Comparison of ENCODE assay signal across 1 cellular context in the genomic region with DNA sequence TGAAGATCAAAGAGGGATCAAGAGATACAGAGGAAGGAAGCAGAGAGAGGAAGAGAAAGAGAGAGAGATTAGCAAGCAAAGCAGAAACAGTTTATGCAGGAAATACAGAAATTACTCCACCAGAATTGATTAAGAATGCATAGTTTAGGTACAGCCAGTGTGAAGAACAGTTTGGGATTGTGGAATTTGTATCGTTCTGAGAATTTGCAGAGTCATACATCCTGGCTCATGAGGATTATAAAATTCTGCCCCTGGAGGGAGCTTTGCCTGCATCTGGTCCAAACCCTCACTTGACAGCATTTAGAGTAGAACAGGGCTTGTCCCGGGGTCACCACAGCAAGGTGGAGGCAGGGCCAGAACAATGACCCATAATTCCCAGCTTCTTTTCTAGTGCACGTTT.
TF ChIP-seq lines count a peak whose summit lies in the region.

No MANE protein-coding gene starts in this region.

TF ChIP-seq in HCT116, 20 proteins besides CTCF, POLR2A, EP300 and RAD21 (continued from another document):
- TF ChIP-seq JUND (IDR thresholded peaks at IDR 0.05) (no peak), SRF (IDR thresholded peaks at IDR 0.05; ENCODE audit: low read depth) (no peak)
- TF ChIP-seq, protein P1, sequence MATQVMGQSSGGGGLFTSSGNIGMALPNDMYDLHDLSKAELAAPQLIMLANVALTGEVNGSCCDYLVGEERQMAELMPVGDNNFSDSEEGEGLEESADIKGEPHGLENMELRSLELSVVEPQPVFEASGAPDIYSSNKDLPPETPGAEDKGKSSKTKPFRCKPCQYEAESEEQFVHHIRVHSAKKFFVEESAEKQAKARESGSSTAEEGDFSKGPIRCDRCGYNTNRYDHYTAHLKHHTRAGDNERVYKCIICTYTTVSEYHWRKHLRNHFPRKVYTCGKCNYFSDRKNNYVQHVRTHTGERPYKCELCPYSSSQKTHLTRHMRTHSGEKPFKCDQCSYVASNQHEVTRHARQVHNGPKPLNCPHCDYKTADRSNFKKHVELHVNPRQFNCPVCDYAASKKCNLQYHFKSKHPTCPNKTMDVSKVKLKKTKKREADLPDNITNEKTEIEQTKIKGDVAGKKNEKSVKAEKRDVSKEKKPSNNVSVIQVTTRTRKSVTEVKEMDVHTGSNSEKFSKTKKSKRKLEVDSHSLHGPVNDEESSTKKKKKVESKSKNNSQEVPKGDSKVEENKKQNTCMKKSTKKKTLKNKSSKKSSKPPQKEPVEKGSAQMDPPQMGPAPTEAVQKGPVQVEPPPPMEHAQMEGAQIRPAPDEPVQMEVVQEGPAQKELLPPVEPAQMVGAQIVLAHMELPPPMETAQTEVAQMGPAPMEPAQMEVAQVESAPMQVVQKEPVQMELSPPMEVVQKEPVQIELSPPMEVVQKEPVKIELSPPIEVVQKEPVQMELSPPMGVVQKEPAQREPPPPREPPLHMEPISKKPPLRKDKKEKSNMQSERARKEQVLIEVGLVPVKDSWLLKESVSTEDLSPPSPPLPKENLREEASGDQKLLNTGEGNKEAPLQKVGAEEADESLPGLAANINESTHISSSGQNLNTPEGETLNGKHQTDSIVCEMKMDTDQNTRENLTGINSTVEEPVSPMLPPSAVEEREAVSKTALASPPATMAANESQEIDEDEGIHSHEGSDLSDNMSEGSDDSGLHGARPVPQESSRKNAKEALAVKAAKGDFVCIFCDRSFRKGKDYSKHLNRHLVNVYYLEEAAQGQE (IDR thresholded peaks at IDR 0.05; ENCODE audit: low read depth): no peak
- TF ChIP-seq, protein P2, sequence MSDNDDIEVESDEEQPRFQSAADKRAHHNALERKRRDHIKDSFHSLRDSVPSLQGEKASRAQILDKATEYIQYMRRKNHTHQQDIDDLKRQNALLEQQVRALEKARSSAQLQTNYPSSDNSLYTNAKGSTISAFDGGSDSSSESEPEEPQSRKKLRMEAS (IDR thresholded peaks at IDR 0.05): no peak
TF ChIP-seq in HCT116: peak in this region for 0.
